Comparison of ENCODE assay signal across 1 cellular context in the genomic region with DNA sequence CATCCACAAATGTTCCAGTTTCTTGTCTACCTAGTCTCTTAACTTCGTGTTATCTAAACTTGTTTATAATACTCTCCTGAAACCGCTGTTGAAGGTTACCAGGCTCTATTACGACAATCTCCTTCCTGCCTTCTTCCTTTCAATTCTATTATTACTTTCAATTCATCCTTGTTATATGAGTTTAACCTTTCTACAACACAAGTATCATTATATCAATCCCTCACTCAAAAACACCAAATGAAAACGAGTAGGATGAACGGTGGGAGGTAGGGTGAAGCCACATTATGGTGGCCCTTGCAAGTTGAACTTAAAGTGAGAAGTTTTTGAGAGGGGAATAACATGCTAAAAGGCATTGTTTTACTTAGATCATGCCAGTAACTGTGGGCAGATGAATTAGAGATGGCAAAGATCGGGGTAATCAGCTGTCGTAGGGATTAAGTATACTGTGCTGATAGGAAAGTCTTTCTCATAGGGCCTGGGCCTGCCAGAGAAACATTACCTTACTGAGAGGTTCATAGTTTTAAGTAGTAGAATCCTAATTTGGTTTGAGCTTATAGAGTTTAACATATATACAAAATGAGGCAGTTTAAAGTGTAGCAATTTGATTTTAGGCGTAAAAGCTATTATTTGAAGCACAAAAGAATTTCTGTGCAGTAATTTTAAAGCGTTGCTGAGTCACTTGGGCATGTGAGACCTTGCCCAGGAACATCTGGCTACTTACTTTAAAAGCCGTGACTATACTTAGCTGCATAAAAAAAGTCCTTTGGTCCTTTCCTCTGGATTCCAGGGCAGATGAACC.
TF ChIP-seq lines count a peak whose summit lies in the region.

No MANE protein-coding gene starts in this region.

TF ChIP-seq in K562, 482 proteins besides CTCF, POLR2A, EP300 and RAD21:
- TF ChIP-seq NFE2 (IDR thresholded peaks at IDR 0.05; ENCODE audit: low read depth) (peak; percentile 33; the same call in 1 of the 2 replicates), JUND (IDR thresholded peaks at IDR 0.05; ENCODE audit: borderline replicate concordance, low read depth, low read length) (no peak), JUND (tag; IDR thresholded peaks at IDR 0.05; ENCODE audit: borderline replicate concordance, low read depth, low read length) (no peak), ZBTB17 (CRISPR knock-in tag; IDR thresholded peaks at IDR 0.05) (no peak), MAFG (tag; conservative IDR thresholded peaks at IDR 0.05) (0 out of 2 replicates have a peak, but pooled peaks have one; percentile 9), MAFK (IDR thresholded peaks at IDR 0.05; ENCODE audit: low read length) (peak; percentile 11; the same call in 1 of the 2 replicates)
